In the genomic region with DNA sequence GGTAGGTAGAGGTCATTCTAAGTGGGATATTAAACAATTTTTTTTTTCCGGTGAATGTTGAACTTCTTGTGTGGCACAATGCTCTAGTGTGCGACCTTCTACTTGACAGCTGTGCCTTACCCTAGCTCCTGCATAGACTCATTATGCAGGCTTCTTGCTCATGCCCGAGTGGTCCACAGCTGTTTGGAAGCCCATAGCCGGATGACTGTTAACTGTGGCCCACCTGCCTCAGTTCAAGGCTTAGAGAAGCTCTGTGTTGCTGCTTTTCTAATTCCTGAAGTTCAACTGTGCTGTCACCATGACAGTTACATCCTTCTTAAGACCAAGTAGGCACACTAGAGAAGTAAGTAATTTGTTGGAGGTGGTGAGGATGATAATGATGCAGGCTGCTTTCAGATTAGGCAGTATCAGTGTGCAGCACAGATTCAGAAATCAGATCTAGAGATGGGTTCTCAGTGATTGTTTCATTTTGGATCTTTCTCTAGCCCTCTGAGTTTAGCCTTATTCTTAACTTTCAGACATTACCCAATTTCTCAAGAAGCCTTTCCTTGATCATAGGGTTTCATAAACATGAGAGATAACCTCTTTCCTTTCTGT, we compare ENCODE assay signal across 19 cellular contexts.
DNase-seq lines count a peak whose midpoint lies in the region; ATAC-seq and TF ChIP-seq lines count a peak whose summit lies in the region.
"Had no signal": no experiment of that assay in that cellular context is flagged by ENCODE, and none has a peak within 500 bp of the region (broad histone marks: within the 10 kb centered on the region; RNA-seq: fewer than 3 reads in every experiment).

No MANE protein-coding gene starts in this region.

- peak overlapping the region; percentile 5 for H3K27ac Mint-ChIP-seq in activated CD4-positive, alpha-beta memory T cell treated with anti-CD3 and anti-CD28 coated beads for 36 hours
- no peak overlapping the region for H3K27ac Mint-ChIP-seq in activated CD4-positive, alpha-beta memory T cell treated with anti-CD3 and anti-CD28 coated beads, Interleukin-2, amount 10 ng/mL, durations not matched to agents 7 days and 5 days
- H3K27ac Mint-ChIP-seq in dendritic cell treated with granulocyte-macrophage colony-stimulating factor and Interleukin-4, amounts not matched to agents 40 ng/mL and 50 ng/mL, for 4 days: peak overlapping the region; percentile 14
- H3K27ac Mint-ChIP-seq: CD4-positive, alpha-beta memory T cell had no signal

- ATAC-seq in HG02884 (IDR thresholded peaks at IDR 0.05; ENCODE audit: unreplicated experiment) (peak; percentile 16), GM21529 (IDR thresholded peaks at IDR 0.05; ENCODE audit: unreplicated experiment) (no peak)

- intact Hi-C loops in activated CD4-positive, alpha-beta memory T cell treated with anti-CD3 and anti-CD28 coated beads for 36 hours (cut with micrococcal nuclease): no loop called here
- intact Hi-C loops in dendritic cell treated with granulocyte-macrophage colony-stimulating factor and Interleukin-4, amounts not matched to agents 40 ng/mL and 50 ng/mL, for 4 days (cut with micrococcal nuclease): no loop called here
- intact Hi-C loops in posterior vena cava (cut with DNase I): no loop called here

- no peak for DNase-seq in activated CD4-positive, alpha-beta memory T cell treated with anti-CD3 and anti-CD28 coated beads for 36 hours
- DNase-seq in activated CD4-positive, alpha-beta memory T cell treated with anti-CD3 and anti-CD28 coated beads, Interleukin-2, amount 10 ng/mL, durations not matched to agents 7 days and 5 days: no peak
- no peak for DNase-seq in posterior vena cava (ENCODE audit: low spot score)
- no peak for DNase-seq in GM13977 (ENCODE audit: low spot score)
- DNase-seq in mucosa of gallbladder (ENCODE audit: low spot score): no peak
- DNase-seq: 8988T; BE2C; CD4-positive, alpha-beta memory T cell; DND-41; HCEC 1CT; MG63; NCI-H1092 treated with DMSO at 0.1 percent for 48 hours; NCI-H2081 treated with DMSO at 0.1 percent for 48 hours; NCI-H510A; NCI-H82; SW 1271 had no signal

- H3K9me3 Mint-ChIP-seq in activated CD4-positive, alpha-beta memory T cell treated with anti-CD3 and anti-CD28 coated beads for 36 hours: no peaks in the 10 kb centered on the region
- no peaks in the 10 kb centered on the region for H3K9me3 Mint-ChIP-seq in activated CD4-positive, alpha-beta memory T cell treated with anti-CD3 and anti-CD28 coated beads, Interleukin-2, amount 10 ng/mL, durations not matched to agents 7 days and 5 days
- H3K9me3 Mint-ChIP-seq in dendritic cell treated with granulocyte-macrophage colony-stimulating factor and Interleukin-4, amounts not matched to agents 40 ng/mL and 50 ng/mL, for 4 days: no peaks in the 10 kb centered on the region
- H3K9me3 Mint-ChIP-seq: CD4-positive, alpha-beta memory T cell had no signal

- H3K27me3 Mint-ChIP-seq in activated CD4-positive, alpha-beta memory T cell treated with anti-CD3 and anti-CD28 coated beads for 36 hours: peaks cover 2% of the 10 kb centered on the region
- no peaks in the 10 kb centered on the region for H3K27me3 Mint-ChIP-seq in activated CD4-positive, alpha-beta memory T cell treated with anti-CD3 and anti-CD28 coated beads, Interleukin-2, amount 10 ng/mL, durations not matched to agents 7 days and 5 days
- no peaks in the 10 kb centered on the region for H3K27me3 Mint-ChIP-seq in dendritic cell treated with granulocyte-macrophage colony-stimulating factor and Interleukin-4, amounts not matched to agents 40 ng/mL and 50 ng/mL, for 4 days

- in situ Hi-C loops in GM13977 (cut with MboI; ENCODE audit: low pct_unique_long_range_greater_than_20kb, low sequenced_read_pairs, unreplicated experiment): no loop called here

- CTCF ChIA-PET in activated CD4-positive, alpha-beta memory T cell treated with anti-CD3 and anti-CD28 coated beads for 36 hours (lab: Charles Lee): no interaction called here
- CTCF ChIA-PET in activated CD4-positive, alpha-beta memory T cell treated with anti-CD3 and anti-CD28 coated beads, Interleukin-2, amount 10 ng/mL, durations not matched to agents 7 days and 5 days (lab: Charles Lee): no interaction called here

- no peaks in the 10 kb centered on the region for H3K4me1 Mint-ChIP-seq in activated CD4-positive, alpha-beta memory T cell treated with anti-CD3 and anti-CD28 coated beads for 36 hours (ENCODE audit: low read depth)
- H3K4me1 Mint-ChIP-seq in activated CD4-positive, alpha-beta memory T cell treated with anti-CD3 and anti-CD28 coated beads, Interleukin-2, amount 10 ng/mL, durations not matched to agents 7 days and 5 days: no peaks in the 10 kb centered on the region
- H3K4me1 Mint-ChIP-seq in dendritic cell treated with granulocyte-macrophage colony-stimulating factor and Interleukin-4, amounts not matched to agents 40 ng/mL and 50 ng/mL, for 4 days (ENCODE audit: low read depth): no peaks in the 10 kb centered on the region
- H3K4me1 Mint-ChIP-seq: CD4-positive, alpha-beta memory T cell had no signal

- POLR2A ChIA-PET in activated CD4-positive, alpha-beta memory T cell treated with anti-CD3 and anti-CD28 coated beads for 36 hours (lab: Charles Lee): no interaction called here
- POLR2A ChIA-PET in activated CD4-positive, alpha-beta memory T cell treated with anti-CD3 and anti-CD28 coated beads, Interleukin-2, amount 10 ng/mL, durations not matched to agents 7 days and 5 days (lab: Charles Lee): no interaction called here

- no peak overlapping the region for H3K4me3 Mint-ChIP-seq in activated CD4-positive, alpha-beta memory T cell treated with anti-CD3 and anti-CD28 coated beads for 36 hours
- no peak overlapping the region for H3K4me3 Mint-ChIP-seq in activated CD4-positive, alpha-beta memory T cell treated with anti-CD3 and anti-CD28 coated beads, Interleukin-2, amount 10 ng/mL, durations not matched to agents 7 days and 5 days
- H3K4me3 Mint-ChIP-seq in dendritic cell treated with granulocyte-macrophage colony-stimulating factor and Interleukin-4, amounts not matched to agents 40 ng/mL and 50 ng/mL, for 4 days: no peak overlapping the region
- H3K4me3 Mint-ChIP-seq: CD4-positive, alpha-beta memory T cell had no signal

- no peak for TF ChIP-seq CTCF in GM13977 (IDR thresholded peaks at IDR 0.05; ENCODE audit: extremely low read depth, insufficient read depth, missing control alignments)

- no peaks in the 10 kb centered on the region for H3K36me3 Mint-ChIP-seq in activated CD4-positive, alpha-beta memory T cell treated with anti-CD3 and anti-CD28 coated beads for 36 hours
- no peaks in the 10 kb centered on the region for H3K36me3 Mint-ChIP-seq in activated CD4-positive, alpha-beta memory T cell treated with anti-CD3 and anti-CD28 coated beads, Interleukin-2, amount 10 ng/mL, durations not matched to agents 7 days and 5 days (ENCODE audit: low read depth)
- H3K36me3 Mint-ChIP-seq in dendritic cell treated with granulocyte-macrophage colony-stimulating factor and Interleukin-4, amounts not matched to agents 40 ng/mL and 50 ng/mL, for 4 days (ENCODE audit: low read depth): no peaks in the 10 kb centered on the region
- H3K36me3 Mint-ChIP-seq: CD4-positive, alpha-beta memory T cell had no signal
